8 cellular contexts compared by ENCODE assay signal in genomic region chr4:25863347-25863784, GRCh38. TPM values are rescaled to one million over a fixed set of nuclear protein-coding genes. Genes with fewer than 3 reads are reported as not detected.
DNase-seq lines count a peak whose midpoint lies in the region; ATAC-seq and TF ChIP-seq lines count a peak whose summit lies in the region.

No MANE protein-coding gene starts in this region.

- TF ChIP-seq CTCF in brain (conservative IDR thresholded peaks at IDR 0.05), result peak in 1 of 2 experiments; percentile 35
- TF ChIP-seq CTCF in thoracic aorta (IDR thresholded peaks at IDR 0.05), result no peak

- peaks cover 20 to 41% (median 36%) of the 10 kb centered on the region in 4 donors for H3K4me1 Mint-ChIP-seq in CD4-positive, CD25-positive, alpha-beta regulatory T cell
- peaks cover 41 to 60% (median 57%) of the 10 kb centered on the region in 3 donors for H3K4me1 Mint-ChIP-seq in IgD-negative memory B cell
- peaks cover 54% of the 10 kb centered on the region for H3K4me1 Mint-ChIP-seq in brain

- DNase-seq in CD4-positive, CD25-positive, alpha-beta regulatory T cell, result no peak
- DNase-seq in left kidney (ENCODE audit: low read depth, low spot score), result peak; percentile 71
- no peak for DNase-seq in thoracic aorta (ENCODE audit: low spot score)
- DNase-seq in NCI-H2227 treated with DMSO at 0.1 percent for 48 hours (lab: John Stamatoyannopoulos, UW), result no peak
- DNase-seq in hepatic stellate cell (ENCODE audit: low spot score), result no peak
- DNase-seq in RKO (ENCODE audit: low spot score), result no peak

- no peak for ATAC-seq in CD4-positive, CD25-positive, alpha-beta regulatory T cell (ENCODE audit: low read depth in 2 of 2)
- ATAC-seq in thoracic aorta (ENCODE audit: insufficient number of reproducible peaks, low FRiP score, low read depth), result no peak

- peak overlapping the region; percentile 29 for H3K27ac ChIP-seq in CD4-positive, CD25-positive, alpha-beta regulatory T cell (ENCODE audit: insufficient read depth, low read length, poor library complexity, severe bottlenecking)
- no peak overlapping the region for H3K27ac ChIP-seq in thoracic aorta

- H3K9me3 Mint-ChIP-seq in CD4-positive, CD25-positive, alpha-beta regulatory T cell, result peaks cover 0 to 2% (median 0%) of the 10 kb centered on the region in 7 donors
- peaks cover 0 to 3% (median 0%) of the 10 kb centered on the region in 3 donors for H3K9me3 Mint-ChIP-seq in IgD-negative memory B cell
- no peaks in the 10 kb centered on the region for H3K9me3 Mint-ChIP-seq in brain

- peak overlapping the region; percentile 70 to 93 (median 86) for H3K4me3 Mint-ChIP-seq in CD4-positive, CD25-positive, alpha-beta regulatory T cell
- H3K4me3 Mint-ChIP-seq in IgD-negative memory B cell, result peak overlapping the region; percentile 85 to 96 (median 91)
- H3K4me3 Mint-ChIP-seq in brain, result peak overlapping the region; percentile 79 to 86 (median 84)

- H3K27me3 Mint-ChIP-seq in CD4-positive, CD25-positive, alpha-beta regulatory T cell, result no peaks in the 10 kb centered on the region
- H3K27me3 Mint-ChIP-seq in IgD-negative memory B cell (peaks cover 2% of the 10 kb centered on the region), brain (peaks cover 9% of the 10 kb centered on the region)

- H3K27me3 ChIP-seq in CD4-positive, CD25-positive, alpha-beta regulatory T cell (ENCODE audit: control insufficient read depth, insufficient read depth, low read length), result no peaks in the 10 kb centered on the region
- no peaks in the 10 kb centered on the region for H3K27me3 ChIP-seq in thoracic aorta (replicated peaks; ENCODE audit: insufficient read depth)

- peak overlapping the region; percentile 48 for H3K4me3 ChIP-seq in CD4-positive, CD25-positive, alpha-beta regulatory T cell (ENCODE audit: low read depth, low read length)
- peak overlapping the region; percentile 68 for H3K4me3 ChIP-seq in thoracic aorta

- H3K4me1 ChIP-seq in CD4-positive, CD25-positive, alpha-beta regulatory T cell (ENCODE audit: control insufficient read depth, insufficient read depth, low read length, poor library complexity, severe bottlenecking), result peaks cover 40% of the 10 kb centered on the region
- peaks cover 7 to 14% of the 10 kb centered on the region in 2 donors for H3K4me1 ChIP-seq in thoracic aorta (ENCODE audit: control insufficient read depth in 1 of 2, low read depth in 2 of 2)

- H3K27ac Mint-ChIP-seq in CD4-positive, CD25-positive, alpha-beta regulatory T cell, result peak overlapping the region in 2 of 3 donors; percentile 68 to 77
- H3K27ac Mint-ChIP-seq in IgD-negative memory B cell (peak overlapping the region; percentile 92 to 96 (median 94)), brain (peak overlapping the region in 2 of 5 experiments; percentile 86 to 90)

- H3K36me3 Mint-ChIP-seq in CD4-positive, CD25-positive, alpha-beta regulatory T cell, result no peaks in the 10 kb centered on the region
- H3K36me3 Mint-ChIP-seq in IgD-negative memory B cell (peaks cover 10% of the 10 kb centered on the region), brain (no peaks in the 10 kb centered on the region)

- H3K9me3 ChIP-seq in CD4-positive, CD25-positive, alpha-beta regulatory T cell (ENCODE audit: control insufficient read depth in 2 of 2, low read length in 2 of 2), result no peaks in the 10 kb centered on the region
- H3K9me3 ChIP-seq in thoracic aorta, result no peaks in the 10 kb centered on the region

- H3K36me3 ChIP-seq in CD4-positive, CD25-positive, alpha-beta regulatory T cell (ENCODE audit: control insufficient read depth, insufficient read depth, low read length), result no peaks in the 10 kb centered on the region
- no peaks in the 10 kb centered on the region for H3K36me3 ChIP-seq in thoracic aorta

RNA-seq across cellular contexts. Expression of gene SEL1L3, which starts 0.6 kb away (rescaled TPM):
- 74.5 TPM for total RNA-seq in CD4-positive, CD25-positive, alpha-beta regulatory T cell
- polyA plus RNA-seq in CD4-positive, CD25-positive, alpha-beta regulatory T cell, result 10 to 100 TPM; 36.5 to 61.0 (median 44.9) TPM
- 174 TPM for polyA plus RNA-seq in IgD-negative memory B cell
- polyA plus RNA-seq in brain (ENCODE audit: insufficient read depth, low read depth, low replicate concordance), result 40.9 TPM
- 10 to 100 TPM in 1 of 2 donors, 1 to 10 TPM in 1; 9.9 to 34.8 TPM for total RNA-seq in thoracic aorta

RNA-seq across cellular contexts. Expression of gene SMIM20, which starts 50.7 kb away (rescaled TPM):
- total RNA-seq in CD4-positive, CD25-positive, alpha-beta regulatory T cell, result 7.4 TPM
- polyA plus RNA-seq in CD4-positive, CD25-positive, alpha-beta regulatory T cell, result 10 to 100 TPM; 50.5 to 80.5 (median 55.7) TPM
- 65.3 TPM for polyA plus RNA-seq in IgD-negative memory B cell
- 32.5 TPM for polyA plus RNA-seq in brain (ENCODE audit: insufficient read depth, low read depth, low replicate concordance)
- total RNA-seq in thoracic aorta, result 10 to 100 TPM; 20.1 to 21.3 TPM
